Comparison of ENCODE assay signal across 8 cellular contexts in the genomic region with DNA sequence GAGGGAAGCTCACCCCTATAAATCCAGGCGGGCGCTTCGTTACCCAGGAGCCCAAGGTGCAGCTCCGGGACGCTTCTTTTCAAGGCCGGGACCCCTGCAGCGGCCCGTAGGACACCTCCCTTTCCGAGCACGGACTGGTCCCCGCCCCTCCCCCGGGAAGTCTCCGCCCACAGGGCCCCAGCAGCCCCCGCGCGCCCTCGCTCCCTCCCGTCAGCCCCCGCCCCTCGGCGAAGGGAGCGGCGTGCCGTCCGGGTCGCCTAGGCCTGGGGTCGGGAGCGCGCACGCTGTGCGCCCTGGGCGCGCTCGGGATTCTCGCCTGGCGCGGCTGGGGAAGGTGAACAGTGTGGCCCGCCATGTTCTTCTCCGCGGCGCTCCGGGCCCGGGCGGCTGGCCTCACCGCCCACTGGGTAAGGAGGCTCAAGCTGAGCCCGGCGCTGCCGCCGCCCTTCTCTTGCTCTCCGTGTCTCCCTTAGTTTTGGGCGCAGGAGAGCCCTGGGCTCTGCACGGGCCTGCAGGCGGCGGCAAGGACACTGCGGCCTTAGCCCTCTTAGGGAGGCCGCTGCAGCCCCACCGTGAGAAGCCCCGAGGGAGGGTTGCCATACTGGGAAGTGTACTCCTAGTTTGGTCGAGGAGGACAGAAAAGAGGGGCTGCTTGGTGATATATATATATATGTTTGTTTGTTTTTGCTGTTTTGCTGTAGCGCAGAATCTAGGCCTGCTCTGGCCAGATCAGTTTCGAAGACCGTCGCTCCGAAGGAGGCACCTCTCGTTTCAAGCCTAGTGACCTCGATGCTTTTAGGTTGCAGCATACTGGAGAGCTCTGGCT. TPM values are rescaled to one million over a fixed set of nuclear protein-coding genes. Genes with fewer than 3 reads are reported as not detected.
A peak's percentile ranks its signal among the peaks of the same experiment; 100 is the strongest.
DNase-seq lines count a peak whose midpoint lies in the region; ATAC-seq and TF ChIP-seq lines count a peak whose summit lies in the region.

TSS of gene NDUFV2 (plus strand) at position 309 of the 826 bp plus-strand sequence. CDS start at position 354, 45 bp downstream.

- peaks cover 44% of the 10 kb centered on the region for H3K4me1 ChIP-seq in adipocyte (ENCODE audit: control insufficient read depth, insufficient read depth, low read length)
- H3K4me1 ChIP-seq in cardiac muscle cell (ENCODE audit: low read depth) = peaks cover 40% of the 10 kb centered on the region
- H3K4me1 ChIP-seq in parathyroid adenoma = peaks cover 33% of the 10 kb centered on the region
- peaks cover 0 to 47% (median 36%) of the 10 kb centered on the region in 4 donors for H3K4me1 ChIP-seq in tibial artery

- intact Hi-C loops in tibial artery (cut with DNase I; ENCODE audit: low total_unique reads) = loop anchor here (2.0 kb wide), 1 partner anchor 34 kb away; the partner anchor contains the start of gene ANKRD12

- H3K27me3 ChIP-seq in adipocyte (replicated peaks; ENCODE audit: control insufficient read depth, insufficient read depth, low read length) (no peaks in the 10 kb centered on the region), cardiac muscle cell (no peaks in the 10 kb centered on the region), parathyroid adenoma (ENCODE audit: control insufficient read depth, insufficient read depth, low read length) (no peaks in the 10 kb centered on the region), tibial artery (no peaks in the 10 kb centered on the region)

- H3K4me3 ChIP-seq in adipocyte (ENCODE audit: low read length) = peak within 1 kb of the TSS; percentile 89
- peak within 1 kb of the TSS; percentile 64 for H3K4me3 ChIP-seq in cardiac muscle cell
- H3K4me3 ChIP-seq in parathyroid adenoma (ENCODE audit: low read depth, low read length) = peak within 1 kb of the TSS; percentile 93
- peak within 1 kb of the TSS; percentile 77 to 88 for H3K4me3 ChIP-seq in tibial artery

- TF ChIP-seq CTCF in GM13976 (IDR thresholded peaks at IDR 0.05; ENCODE audit: borderline replicate concordance, control extremely low read depth, extremely low read depth, insufficient read depth, missing control alignments) (no peak), cardiac muscle cell (IDR thresholded peaks at IDR 0.05; ENCODE audit: low read depth, low read length) (no peak), parathyroid adenoma (IDR thresholded peaks at IDR 0.05) (no peak), tibial artery (IDR thresholded peaks at IDR 0.05) (peak in 1 of 2 experiments; percentile 10)

- peaks cover 32% of the 10 kb centered on the region for H3K79me2 ChIP-seq in parathyroid adenoma

- peak within 1 kb of the TSS; percentile 98 for H3K27ac ChIP-seq in cardiac muscle cell
- peak within 1 kb of the TSS; percentile 90 for H3K27ac ChIP-seq in parathyroid adenoma
- H3K27ac ChIP-seq in tibial artery = peak within 1 kb of the TSS; percentile 90 to 97

- DNase-seq in GM13976 (ENCODE audit: low spot score) (peak; percentile 99), NCI-H1436 treated with DMSO at 0.1 percent for 48 hours (lab: John Stamatoyannopoulos, UW) (peak; percentile 61), T follicular helper cell (ENCODE audit: low read depth) (peak; percentile 96), adipocyte (ENCODE audit: low read depth) (peak; percentile 99), cardiac muscle cell (ENCODE audit: low read depth in 1 of 2, low spot score in 1 of 2) (peak; percentile 98), tibial artery (peak; percentile 94 to 98)

- in situ Hi-C loops in GM13976 (cut with MboI; ENCODE audit: low sequenced_read_pairs, unreplicated experiment) = no loop called here

- peak; percentile 92 for ATAC-seq in HG02852 (IDR thresholded peaks at IDR 0.05; ENCODE audit: unreplicated experiment)

- H2AFZ ChIP-seq in parathyroid adenoma = peak within 1 kb of the TSS; percentile 89

- peak within 1 kb of the TSS; percentile 92 for H3K4me2 ChIP-seq in parathyroid adenoma (ENCODE audit: low read length)

- H3K36me3 ChIP-seq in adipocyte (ENCODE audit: control insufficient read depth, insufficient read depth, low read length, severe bottlenecking) = no peaks in the 10 kb centered on the region
- H3K36me3 ChIP-seq in cardiac muscle cell = no peaks in the 10 kb centered on the region
- H3K36me3 ChIP-seq in parathyroid adenoma (ENCODE audit: control insufficient read depth, insufficient read depth, low read length) = no peaks in the 10 kb centered on the region
- H3K36me3 ChIP-seq in tibial artery = no peaks in the 10 kb centered on the region

- H3K9me3 ChIP-seq in adipocyte (ENCODE audit: control insufficient read depth, low read length) = no peaks in the 10 kb centered on the region
- H3K9me3 ChIP-seq in cardiac muscle cell (ENCODE audit: low read depth) = no peaks in the 10 kb centered on the region
- no peaks in the 10 kb centered on the region for H3K9me3 ChIP-seq in parathyroid adenoma (ENCODE audit: control insufficient read depth, low read length)
- no peaks in the 10 kb centered on the region for H3K9me3 ChIP-seq in tibial artery

- H3K9ac ChIP-seq in adipocyte (ENCODE audit: low read length) = peak within 1 kb of the TSS; percentile 99
- peak within 1 kb of the TSS; percentile 56 for H3K9ac ChIP-seq in parathyroid adenoma

RNA-seq across cellular contexts. Expression of gene NDUFV2, which starts in this region (rescaled TPM):
- 111 and 178 TPM in 2 replicates for total RNA-seq in cardiac muscle cell
- polyA plus RNA-seq in cardiac muscle cell = 340 and 391 TPM in 2 replicates

Comparison
In these comparisons a context has a peak if more than half of its experiments do, and no peak if none do; other contexts are left out.
1. Peak in every context shown above with its lines: DNase-seq, ATAC-seq, H3K4me3 ChIP-seq and H3K27ac ChIP-seq.